In genomic region chr15:95669146-95669922, GRCh38 we compare ENCODE assay signal across 9 cellular contexts.
DNase-seq lines count a peak whose midpoint lies in the region; ATAC-seq and TF ChIP-seq lines count a peak whose summit lies in the region.
"Had no signal": no experiment of that assay in that cellular context is flagged by ENCODE, and none has a peak within 500 bp of the region (broad histone marks: within the 10 kb centered on the region; RNA-seq: fewer than 3 reads in every experiment).

No MANE protein-coding gene starts in this region.

- H3K4me3 Mint-ChIP-seq in brain (peak overlapping the region in 1 of 5 experiments; percentile 14), neural progenitor cell (no peak overlapping the region)
- H3K4me3 Mint-ChIP-seq: activated naive CD4-positive, alpha-beta T cell treated with anti-CD3 and anti-CD28 coated beads, Interleukin-2, amount 50 U/mL, for 24 hours had no signal

- peak overlapping the region; percentile 5 for H3K4me2 ChIP-seq in neural progenitor cell

- ATAC-seq in GM18498 (IDR thresholded peaks at IDR 0.05; ENCODE audit: unreplicated experiment) (peak; percentile 59), HG02798 (IDR thresholded peaks at IDR 0.05; ENCODE audit: poor library complexity, unreplicated experiment) (peak; percentile 67)

- DNase-seq in neural progenitor cell (ENCODE audit: low spot score) (peak; percentile 25), epidermal melanocyte (ENCODE audit: insufficient read length, low spot score) (no peak), AML-193 (lab: John Stamatoyannopoulos, UW) (no peak), posterior vena cava (ENCODE audit: low spot score) (no peak), substantia nigra (lab: John Stamatoyannopoulos, UW) (no peak)

- TF ChIP-seq CTCF in brain (conservative IDR thresholded peaks at IDR 0.05) = no peak
- TF ChIP-seq CTCF in neural progenitor cell (IDR thresholded peaks at IDR 0.05) = no peak

- no peak overlapping the region for H3K9ac ChIP-seq in neural progenitor cell

- H3K9me3 Mint-ChIP-seq in brain (peaks cover 0 to 5% (median 0%) of the 10 kb centered on the region in 5 experiments), neural progenitor cell (no peaks in the 10 kb centered on the region)
- H3K9me3 Mint-ChIP-seq: activated naive CD4-positive, alpha-beta T cell treated with anti-CD3 and anti-CD28 coated beads, Interleukin-2, amount 50 U/mL, for 24 hours had no signal

- H3K27me3 Mint-ChIP-seq in brain (peaks cover 2% of the 10 kb centered on the region), neural progenitor cell (ENCODE audit: insufficient read depth, low read depth) (peaks cover 4% of the 10 kb centered on the region)

- H3K79me2 ChIP-seq in neural progenitor cell (ENCODE audit: low read depth) = no peaks in the 10 kb centered on the region

- H3K27ac Mint-ChIP-seq in brain = peak overlapping the region in 3 of 5 experiments; percentile 5 to 70 (median 24)
- H3K27ac Mint-ChIP-seq in neural progenitor cell = no peak overlapping the region
- H3K27ac Mint-ChIP-seq: activated naive CD4-positive, alpha-beta T cell treated with anti-CD3 and anti-CD28 coated beads, Interleukin-2, amount 50 U/mL, for 24 hours had no signal

- H3K4me1 ChIP-seq in neural progenitor cell = peaks cover 28% of the 10 kb centered on the region

- H3K4me1 Mint-ChIP-seq in brain (peaks cover 35% of the 10 kb centered on the region), neural progenitor cell (peaks cover 12% of the 10 kb centered on the region)

- H3K9me3 ChIP-seq in neural progenitor cell (ENCODE audit: low read depth) = no peaks in the 10 kb centered on the region

- no peaks in the 10 kb centered on the region for H3F3A ChIP-seq in neural progenitor cell (ENCODE audit: low read depth)

- no peaks in the 10 kb centered on the region for H3K36me3 Mint-ChIP-seq in brain
- no peaks in the 10 kb centered on the region for H3K36me3 Mint-ChIP-seq in neural progenitor cell
- H3K36me3 Mint-ChIP-seq: activated naive CD4-positive, alpha-beta T cell treated with anti-CD3 and anti-CD28 coated beads, Interleukin-2, amount 50 U/mL, for 24 hours had no signal

- intact Hi-C loops in posterior vena cava (cut with DNase I) = no loop called here

- peak overlapping the region; percentile 71 for H2AFZ ChIP-seq in neural progenitor cell (replicated peaks)

- no peaks in the 10 kb centered on the region for H4K20me1 ChIP-seq in neural progenitor cell (ENCODE audit: low read depth)

- H3K36me3 ChIP-seq in neural progenitor cell = no peaks in the 10 kb centered on the region

- H3K27ac ChIP-seq in neural progenitor cell (no peak overlapping the region), substantia nigra (ENCODE audit: low read depth, low read length, poor library complexity, severe bottlenecking) (no peak overlapping the region)

- no peak overlapping the region for H3K4me3 ChIP-seq in neural progenitor cell

- H3K27me3 ChIP-seq in neural progenitor cell = no peaks in the 10 kb centered on the region
